In genomic region chr2:204590063-204590462, GRCh38 we compare ENCODE assay signal across 35 cellular contexts.
"Had no signal": no experiment of that assay in that cellular context is flagged by ENCODE, and none has a peak within 500 bp of the region (broad histone marks: within the 10 kb centered on the region; RNA-seq: fewer than 3 reads in every experiment).

No MANE protein-coding gene starts in this region.

- H3K27me3 ChIP-seq: MG63 had no signal

- H3K27ac ChIP-seq: KMS-11 had no signal

- DNase-seq: Karpas-422, Kasumi-1, MG63, MM.1S, MV-4-11, NCI-H1048, NCI-H1092, NCI-H1092 treated with DMSO at 0.1 percent for 48 hours, NCI-H1105, NCI-H1105 treated with DMSO at 0.1 percent for 48 hours, NCI-H1417, NCI-H1417 treated with DMSO at 0.1 percent for 48 hours, NCI-H1436, NCI-H1436 treated with DMSO at 0.1 percent for 48 hours, NCI-H146, NCI-H1694, NCI-H1694 treated with DMSO at 0.1 percent for 48 hours, NCI-H187, NCI-H187 treated with DMSO at 0.1 percent for 48 hours, NCI-H1930, NCI-H2029, NCI-H2029 treated with DMSO at 0.1 percent for 48 hours, NCI-H2081, NCI-H2081 treated with DMSO at 0.1 percent for 48 hours, NCI-H2107, NCI-H2171, NCI-H2171 treated with DMSO at 0.1 percent for 48 hours, NCI-H2227 treated with DMSO at 0.1 percent for 48 hours, NCI-H226, NCI-H345, NCI-H446, NCI-H446 treated with DMSO at 0.1 percent for 48 hours, NCI-H510A, NCI-H510A treated with DMSO at 0.1 percent for 48 hours had no signal

- H3K4me3 ChIP-seq: MG63 had no signal

- H3K9ac ChIP-seq: KMS-11 had no signal

- H3K4me2 ChIP-seq: KMS-11 had no signal
